37 cellular contexts compared by ENCODE assay signal in the genomic region with DNA sequence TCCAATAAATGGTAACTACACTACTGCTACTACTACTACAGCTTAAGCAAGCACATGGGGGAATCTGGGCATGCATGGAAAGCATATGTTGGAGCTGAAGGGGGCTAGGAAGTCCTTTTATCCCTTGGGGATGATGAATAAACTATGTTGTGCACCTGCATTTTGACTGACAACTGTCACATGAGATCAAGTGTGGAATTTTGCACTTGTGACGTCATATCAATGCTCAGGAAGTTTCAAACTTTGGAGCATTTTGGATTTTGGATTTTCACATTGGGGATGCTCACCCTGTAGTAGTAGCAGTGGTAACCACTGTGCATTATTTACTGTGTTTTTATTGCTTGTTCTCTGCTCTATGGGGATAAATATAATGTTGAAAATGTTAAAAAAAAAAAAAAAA.
A peak's percentile ranks its signal among the peaks of the same experiment; 100 is the strongest.
DNase-seq lines count a peak whose midpoint lies in the region; ATAC-seq, FAIRE-seq and TF ChIP-seq lines count a peak whose summit lies in the region.
"Had no signal": no experiment of that assay in that cellular context is flagged by ENCODE, and none has a peak within 500 bp of the region (broad histone marks: within the 10 kb centered on the region; RNA-seq: fewer than 3 reads in every experiment).

No MANE protein-coding gene starts in this region.

- DNase-seq in HepG2 (ENCODE audit: low spot score) (no peak), right lobe of liver (no peak), Karpas-422 (peak; percentile 12), K562 (ENCODE audit: extremely low read depth in 1 of 4, low spot score in 3 of 4) (no peak), bronchial epithelial cell (ENCODE audit: low read depth) (no peak)
- DNase-seq in stimulated activated CD8-positive, alpha-beta memory T cell treated with anti-CD3 and anti-CD28 coated beads, Interleukin-4, amount 100 ng/mL, for 48 hours: no peak
- no peak for DNase-seq in activated naive CD4-positive, alpha-beta T cell treated with anti-CD3 and anti-CD28 coated beads for 36 hours
- DNase-seq: 8988T; ACHN; AML-193; BE2C; C1 segment of cervical spinal cord; Caco-2; Calu3; CD4-positive, alpha-beta memory T cell; CD4-positive, alpha-beta T cell; CD4-positive, CD25-positive, alpha-beta regulatory T cell; CD8-positive, alpha-beta memory T cell; CD8-positive, alpha-beta T cell; COR-L47; DMS 273 treated with DMSO at 0.1 percent for 48 hours; DMS153; DMS53; DMS79; DMS79 treated with DMSO at 0.1 percent for 48 hours; DND-41; EL had no signal

- BruUV-seq in HepG2 (replicated peaks; lab: Mats Ljungman, UMichigan): no TSS peak
- no TSS peak for BruUV-seq in K562 (replicated peaks; lab: Mats Ljungman, UMichigan)

- intact Hi-C loops in HepG2 (cut with micrococcal nuclease; ENCODE audit: unreplicated experiment): no loop called here
- intact Hi-C loops in right lobe of liver (cut with DNase I): no loop called here
- intact Hi-C loops in K562 (cut with micrococcal nuclease): no loop called here
- intact Hi-C loops in activated naive CD4-positive, alpha-beta T cell treated with anti-CD3 and anti-CD28 coated beads for 36 hours (cut with micrococcal nuclease): no loop called here

- POLR2A ChIA-PET in HepG2 (lab: Yijun Ruan, JAX) (no interaction called here), K562 (lab: Yijun Ruan, JAX) (no interaction called here)

- FAIRE-seq in HepG2 (lab: Jason Lieb, UNC) (no peak), K562 (lab: Jason Lieb, UNC) (no peak), bronchial epithelial cell (lab: Jason Lieb, UNC) (peak; percentile 23)
- FAIRE-seq: A204.1, A549, D721Med had no signal

- H3K36me3 ChIP-seq in HepG2 (replicated peaks in 1 of 2; ENCODE audit: control insufficient read depth in 1 of 2, insufficient read depth in 2 of 2, low read length in 2 of 2) (no peaks in the 10 kb centered on the region), right lobe of liver (no peaks in the 10 kb centered on the region), Karpas-422 (ENCODE audit: insufficient read depth, low read length) (no peaks in the 10 kb centered on the region), K562 (ENCODE audit: control insufficient read depth, insufficient read depth, low read length) (no peaks in the 10 kb centered on the region), bronchial epithelial cell (ENCODE audit: control insufficient read depth, insufficient read depth, low read length) (no peaks in the 10 kb centered on the region)
- H3K36me3 ChIP-seq: BE2C; BLaER1; BLaER1 treated with 17β-estradiol and CSF1 and Interleukin-3, amounts not matched to agents 10 nM and 100 nM had no signal

- in situ Hi-C loops in HepG2 (cut with HindIII; ENCODE audit: extremely low pct_ligation_motif_present, low pct_unique_long_range_greater_than_20kb) (no loop called here), K562 (cut with MboI) (no loop called here)

- no peak overlapping the region for H2AFZ ChIP-seq in HepG2 (ENCODE audit: low read length)
- H2AFZ ChIP-seq in Karpas-422 (ENCODE audit: low read length): no peak overlapping the region
- no peak overlapping the region for H2AFZ ChIP-seq in K562 (ENCODE audit: low read depth, low read length)

- H3K9me1 ChIP-seq in K562 (ENCODE audit: control insufficient read depth, insufficient read depth, low read length): no peaks in the 10 kb centered on the region

- H3K9me2 ChIP-seq in Karpas-422 (replicated peaks; ENCODE audit: insufficient read depth, low read length): no peaks in the 10 kb centered on the region

- H3K36me3 Mint-ChIP-seq in activated naive CD4-positive, alpha-beta T cell treated with anti-CD3 and anti-CD28 coated beads for 36 hours (ENCODE audit: low read depth): peaks cover 1% of the 10 kb centered on the region
- H3K36me3 Mint-ChIP-seq: CD14-positive monocyte; CD4-positive, alpha-beta memory T cell; CD4-positive, CD25-positive, alpha-beta regulatory T cell; CD8-positive, alpha-beta memory T cell; CD8-positive, alpha-beta T cell had no signal

- H3K79me2 ChIP-seq in HepG2 (ENCODE audit: insufficient read depth, low read length) (no peaks in the 10 kb centered on the region), Karpas-422 (ENCODE audit: low read length) (no peaks in the 10 kb centered on the region), K562 (ENCODE audit: control insufficient read depth, insufficient read depth, low read length) (no peaks in the 10 kb centered on the region)

- ATAC-seq in HepG2 (no peak), right lobe of liver (no peak), K562 (no peak), HG03521 (IDR thresholded peaks at IDR 0.05; ENCODE audit: unreplicated experiment) (no peak)
- ATAC-seq: A549; CD8-positive, alpha-beta T cell had no signal

- H3K4me1 Mint-ChIP-seq in activated naive CD4-positive, alpha-beta T cell treated with anti-CD3 and anti-CD28 coated beads for 36 hours (ENCODE audit: low read depth): no peaks in the 10 kb centered on the region
- H3K4me1 Mint-ChIP-seq: B cell; CD14-positive monocyte; CD4-positive, alpha-beta memory T cell; CD4-positive, CD25-positive, alpha-beta regulatory T cell had no signal

- H4K20me1 ChIP-seq in HepG2 (ENCODE audit: insufficient read depth, low read length) (no peaks in the 10 kb centered on the region), Karpas-422 (ENCODE audit: insufficient read depth, low read depth, low read length) (no peaks in the 10 kb centered on the region), K562 (replicated peaks; ENCODE audit: control insufficient read depth, insufficient read depth, low read length) (no peaks in the 10 kb centered on the region)
- H4K20me1 ChIP-seq: BLaER1; BLaER1 treated with 17β-estradiol and CSF1 and Interleukin-3, amounts not matched to agents 10 nM and 100 nM had no signal

- H3K27me3 ChIP-seq in HepG2 (ENCODE audit: control insufficient read depth in 1 of 2, insufficient read depth in 2 of 2, low read length in 2 of 2) (peaks cover 0 to 8% of the 10 kb centered on the region in 2 experiments; a peak in 2 of 5 replicates), right lobe of liver (no peaks in the 10 kb centered on the region), Karpas-422 (ENCODE audit: low read length) (no peaks in the 10 kb centered on the region), K562 (ENCODE audit: control insufficient read depth in 2 of 2, insufficient read depth in 2 of 2, low read length in 2 of 2) (0 out of 5 replicates have a peak, but pooled peaks cover 0 to 4% of the 10 kb centered on the region in 2 experiments), bronchial epithelial cell (ENCODE audit: control insufficient read depth, insufficient read depth, low read length) (no peaks in the 10 kb centered on the region)
- H3K27me3 ChIP-seq: BLaER1; BLaER1 treated with 17β-estradiol and CSF1 and Interleukin-3, amounts not matched to agents 10 nM and 100 nM had no signal

- H3K4me2 ChIP-seq in HepG2 (ENCODE audit: low read depth, low read length) (no peak overlapping the region), Karpas-422 (ENCODE audit: low read depth, low read length, poor library complexity, severe bottlenecking) (no peak overlapping the region), K562 (ENCODE audit: insufficient read depth, low read length) (no peak overlapping the region)
- H3K4me2 ChIP-seq: A549; BLaER1; BLaER1 treated with 17β-estradiol and CSF1 and Interleukin-3, amounts not matched to agents 10 nM and 100 nM had no signal

- no peak for TF ChIP-seq EP300 in HepG2 (IDR thresholded peaks at IDR 0.05; ENCODE audit: low read depth in 2 of 2, low read length in 2 of 2)
- TF ChIP-seq EP300 in HepG2 (CRISPR knock-in tag; IDR thresholded peaks at IDR 0.05; ENCODE audit: borderline replicate concordance): no peak
- no peak for TF ChIP-seq EP300 in K562 (IDR thresholded peaks at IDR 0.05; ENCODE audit: low read length)

- H3K4me3 ChIP-seq in HepG2 (replicated peaks in 1 of 3; ENCODE audit: insufficient read depth in 1 of 3, low read depth in 2 of 3, low read length in 3 of 3) (no peak overlapping the region), right lobe of liver (no peak overlapping the region), Karpas-422 (ENCODE audit: low read length) (no peak overlapping the region), K562 (no peak overlapping the region), bronchial epithelial cell (ENCODE audit: low read depth, low read length) (no peak overlapping the region)
- H3K4me3 ChIP-seq: A549; BLaER1; BLaER1 treated with 17β-estradiol and CSF1 and Interleukin-3, amounts not matched to agents 10 nM and 100 nM had no signal

- H3K27me3 Mint-ChIP-seq in activated naive CD4-positive, alpha-beta T cell treated with anti-CD3 and anti-CD28 coated beads for 36 hours (ENCODE audit: low read depth): peaks cover 17% of the 10 kb centered on the region

- CTCF ChIA-PET in HepG2 (lab: Yijun Ruan, JAX; ENCODE audit: low intra/inter-chr PET ratio, low total read pairs): no interaction called here
- CTCF ChIA-PET in K562 (lab: Yijun Ruan, JAX; ENCODE audit: low intra/inter-chr PET ratio): no interaction called here
- CTCF ChIA-PET in activated naive CD4-positive, alpha-beta T cell treated with anti-CD3 and anti-CD28 coated beads for 36 hours (lab: Charles Lee): no interaction called here

- WGBS in HepG2 (ENCODE audit: low lambda C conversion rate): 0% methylated on average over 1 of the region's 1 CpG
- 80% methylated on average over 1 of the region's 1 CpG for WGBS in right lobe of liver (ENCODE audit: insufficient coverage, low coverage, low lambda C conversion rate, missing lambda C conversion rate)
- 0% methylated on average over 1 of the region's 1 CpG for WGBS in K562 (ENCODE audit: insufficient coverage, low coverage, missing lambda C conversion rate)

- TF ChIP-seq POLR2A in HepG2 (IDR thresholded peaks at IDR 0.05; ENCODE audit: insufficient read depth in 1 of 2, low read depth in 2 of 2, low read length in 2 of 2) (no peak), right lobe of liver (IDR thresholded peaks at IDR 0.05) (no peak), K562 (conservative IDR thresholded peaks at IDR 0.05) (no peak)

- H3K27ac ChIP-seq in HepG2 (ENCODE audit: extremely low read length, insufficient read depth, low read length) (no peak overlapping the region), right lobe of liver (no peak overlapping the region), Karpas-422 (ENCODE audit: low read length) (no peak overlapping the region), K562 (ENCODE audit: extremely low read depth, low read depth, low read length) (no peak overlapping the region)
- H3K27ac ChIP-seq: 22Rv1; A549; BLaER1; BLaER1 treated with 17β-estradiol and CSF1 and Interleukin-3, amounts not matched to agents 10 nM and 100 nM; C4-2B had no signal

- H3K4me1 ChIP-seq in HepG2 (ENCODE audit: insufficient read depth, low read length) (no peaks in the 10 kb centered on the region), right lobe of liver (no peaks in the 10 kb centered on the region), Karpas-422 (ENCODE audit: low read length) (no peaks in the 10 kb centered on the region), K562 (replicated peaks in 1 of 2; ENCODE audit: control insufficient read depth in 2 of 2, insufficient read depth in 2 of 2, low read length in 2 of 2) (no peaks in the 10 kb centered on the region)
- H3K4me1 ChIP-seq: A549; BE2C; BLaER1; BLaER1 treated with 17β-estradiol and CSF1 and Interleukin-3, amounts not matched to agents 10 nM and 100 nM; Caco-2 had no signal

- H3K9ac ChIP-seq in HepG2 (ENCODE audit: insufficient read depth, low read depth, low read length) (no peak overlapping the region), Karpas-422 (ENCODE audit: low read length) (no peak overlapping the region), K562 (ENCODE audit: insufficient read depth in 1 of 2, low read depth in 2 of 2, low read length in 2 of 2) (no peak overlapping the region)
- H3K9ac ChIP-seq: BLaER1; BLaER1 treated with 17β-estradiol and CSF1 and Interleukin-3, amounts not matched to agents 10 nM and 100 nM had no signal

- TF ChIP-seq RAD21 in HepG2 (CRISPR knock-in tag; IDR thresholded peaks at IDR 0.05) (no peak), K562 (CRISPR knock-in tag; conservative IDR thresholded peaks at IDR 0.05 in 1 of 2, IDR thresholded peaks at IDR 0.05 in 1 of 2) (no peak)

- no peak overlapping the region for H3K4me3 Mint-ChIP-seq in activated naive CD4-positive, alpha-beta T cell treated with anti-CD3 and anti-CD28 coated beads for 36 hours
- H3K4me3 Mint-ChIP-seq: B cell; CD14-positive monocyte; CD4-positive, alpha-beta memory T cell; CD4-positive, alpha-beta T cell; CD4-positive, CD25-positive, alpha-beta regulatory T cell; CD8-positive, alpha-beta memory T cell; CD8-positive, alpha-beta T cell had no signal

- TF ChIP-seq CTCF in HepG2 (CRISPR knock-in tag; IDR thresholded peaks at IDR 0.05) (no peak), right lobe of liver (IDR thresholded peaks at IDR 0.05) (no peak), K562 (IDR thresholded peaks at IDR 0.05 in 2 of 3, conservative IDR thresholded peaks at IDR 0.05 in 1 of 3; ENCODE audit: insufficient read depth in 2 of 3, low read depth in 1 of 3, low read length in 3 of 3) (no peak), bronchial epithelial cell (IDR thresholded peaks at IDR 0.05; ENCODE audit: insufficient read depth, low read length, severe bottlenecking) (no peak)

- peaks cover 6% of the 10 kb centered on the region for H3K9me3 Mint-ChIP-seq in activated naive CD4-positive, alpha-beta T cell treated with anti-CD3 and anti-CD28 coated beads for 36 hours

- H3K27ac Mint-ChIP-seq in activated naive CD4-positive, alpha-beta T cell treated with anti-CD3 and anti-CD28 coated beads for 36 hours: no peak overlapping the region
- H3K27ac Mint-ChIP-seq: B cell; CD14-positive monocyte; CD4-positive, alpha-beta memory T cell; CD4-positive, alpha-beta T cell; CD4-positive, CD25-positive, alpha-beta regulatory T cell; CD8-positive, alpha-beta memory T cell; CD8-positive, alpha-beta T cell had no signal

- H3K9me3 ChIP-seq in HepG2 (ENCODE audit: low read length): no peaks in the 10 kb centered on the region
- H3K9me3 ChIP-seq in right lobe of liver: no peaks in the 10 kb centered on the region
- H3K9me3 ChIP-seq in Karpas-422 (ENCODE audit: low read length): no peaks in the 10 kb centered on the region
- H3K9me3 ChIP-seq in K562 (replicated peaks; ENCODE audit: control insufficient read depth, insufficient read depth, low read depth, low read length): no peaks in the 10 kb centered on the region
- H3K9me3 ChIP-seq: A549, BE2C, BLaER1, Caco-2 had no signal
